ENCODE assay signal across 8 cellular contexts in the genomic region with DNA sequence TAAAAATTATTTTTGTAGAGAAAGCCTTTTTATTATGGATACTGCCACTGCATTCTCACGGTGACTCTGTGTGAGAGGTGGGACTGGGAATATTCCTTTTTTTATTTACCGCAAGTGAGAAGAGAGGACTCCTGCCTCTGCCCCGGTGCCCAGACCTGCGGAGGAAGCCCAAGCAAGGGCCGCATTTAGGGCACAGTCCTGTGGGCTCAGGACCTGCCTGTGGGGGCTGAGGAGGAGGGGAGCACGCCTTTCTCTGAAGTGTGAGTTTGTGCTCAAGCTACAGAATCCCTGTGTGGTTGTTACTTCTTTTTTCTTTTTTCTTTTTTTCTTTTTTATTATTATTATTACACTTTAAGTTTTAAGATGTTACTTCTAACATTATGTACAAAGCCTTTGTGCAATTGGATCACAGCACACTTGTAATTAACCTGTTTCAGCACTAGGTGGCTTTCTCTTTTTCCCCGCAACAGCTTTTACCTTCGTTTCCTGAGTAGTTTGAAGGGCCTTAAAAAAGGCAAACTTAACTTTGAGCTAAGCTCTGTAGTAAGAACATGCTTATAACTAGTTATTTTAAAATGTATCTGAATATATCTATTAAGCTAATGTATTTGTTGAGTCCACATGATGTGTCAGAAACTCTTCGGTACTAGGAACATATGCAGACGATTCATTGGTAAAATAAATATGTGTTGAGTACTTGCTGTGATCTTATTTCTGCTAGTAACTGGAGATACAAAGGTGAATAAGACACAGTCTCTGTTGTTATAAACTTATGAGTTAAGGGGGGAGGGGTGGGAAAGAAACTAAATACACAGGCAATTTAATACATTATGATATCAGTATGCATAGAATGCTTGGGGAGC. TPM values are rescaled to one million over a fixed set of nuclear protein-coding genes. Genes with fewer than 3 reads are reported as not detected.
A peak's percentile ranks its signal among the peaks of the same experiment; 100 is the strongest.
DNase-seq lines count a peak whose midpoint lies in the region; ATAC-seq, FAIRE-seq and TF ChIP-seq lines count a peak whose summit lies in the region.

No MANE protein-coding gene starts in this region.

- no peak overlapping the region for H3K4me3 ChIP-seq in CD4-positive, alpha-beta memory T cell (ENCODE audit: low read length in 2 of 2)
- H3K4me3 ChIP-seq in GM12878, result no peak overlapping the region
- no peak overlapping the region for H3K4me3 ChIP-seq in liver (ENCODE audit: low read depth in 1 of 3, low read length in 3 of 3)

- H3K4me2 ChIP-seq in GM12878 (ENCODE audit: control insufficient read depth, insufficient read depth), result no peak overlapping the region

- no peaks in the 10 kb centered on the region for H3K9me3 Mint-ChIP-seq in CD4-positive, alpha-beta memory T cell
- no peaks in the 10 kb centered on the region for H3K9me3 Mint-ChIP-seq in activated T-helper 2 cell treated with anti-CD3 and anti-CD28 coated beads, Interferon-gamma antibody, Interleukin-2, Interleukin-4, amounts not matched to agents 10 μg/mL and 5 μg/mL and 100 μg/mL, durations not matched to agents 14 hours and 24 hours and 36 hours

- H2AFZ ChIP-seq in GM12878 (ENCODE audit: control insufficient read depth, low read depth, low read length), result no peak overlapping the region

- no peaks in the 10 kb centered on the region for H3K36me3 ChIP-seq in CD4-positive, alpha-beta memory T cell (ENCODE audit: insufficient read depth, low read length)
- H3K36me3 ChIP-seq in GM12878 (ENCODE audit: control insufficient read depth in 2 of 2, insufficient read depth in 2 of 2, low read length in 1 of 2) (no peaks in the 10 kb centered on the region), liver (ENCODE audit: control insufficient read depth in 4 of 4, insufficient read depth in 3 of 4, low read depth in 1 of 4, low read length in 3 of 4) (no peaks in the 10 kb centered on the region)

- in situ Hi-C loops in GM12878 (cut with MboI), result no loop called here

- peak in 3 of 5 donors; percentile 15 to 21 (median 16) for DNase-seq in CD4-positive, alpha-beta memory T cell
- peak; percentile 41 for DNase-seq in LoVo (ENCODE audit: low spot score)
- no peak for DNase-seq in GM12878 (ENCODE audit: low read depth, low spot score)
- DNase-seq in AG08396 (ENCODE audit: low spot score), result no peak
- DNase-seq in HuH-7 (ENCODE audit: low spot score), result no peak
- DNase-seq in activated T-helper 2 cell treated with anti-CD3 and anti-CD28 coated beads, Interferon-gamma antibody, Interleukin-2, Interleukin-4, amounts not matched to agents 10 μg/mL and 5 μg/mL and 100 μg/mL, durations not matched to agents 14 hours and 24 hours and 36 hours (ENCODE audit: low spot score), result no peak

- CTCF ChIA-PET in CD4-positive, alpha-beta memory T cell (lab: Charles Lee; ENCODE audit: partially characterized antibody), result interaction anchor here (0.6 to 2.3 kb wide), 4 partner anchors 11 to 1638 kb away, joined by 3 to 10 read pairs (median 4); no protein-coding TSS in a partner anchor
- CTCF ChIA-PET in GM12878 (lab: Yijun Ruan, JAX), result interaction anchor here (0.8 to 4.0 kb wide), 15 partner anchors 8 to 174 kb away, joined by 3 to 25 read pairs (median 4); no protein-coding TSS in a partner anchor

- H3K27me3 ChIP-seq in CD4-positive, alpha-beta memory T cell (ENCODE audit: insufficient read depth, low read length), result peaks cover 4% of the 10 kb centered on the region
- H3K27me3 ChIP-seq in GM12878 (replicated peaks in 1 of 2; ENCODE audit: control insufficient read depth in 2 of 2, insufficient read depth in 2 of 2, low read length in 1 of 2) (no peaks in the 10 kb centered on the region), liver (ENCODE audit: control insufficient read depth in 4 of 4, insufficient read depth in 4 of 4, low read length in 3 of 4) (no peaks in the 10 kb centered on the region)

- H3K9ac ChIP-seq in GM12878 (ENCODE audit: control insufficient read depth, insufficient read depth, low read length) (no peak overlapping the region), liver (ENCODE audit: low read depth in 1 of 2, low read length in 2 of 2) (no peak overlapping the region)

- no TSS peak for BruUV-seq in GM12878 (replicated peaks; lab: Mats Ljungman, UMichigan)

- TF ChIP-seq CTCF in GM12878 (IDR thresholded peaks at IDR 0.05 in 2 of 3, conservative IDR thresholded peaks at IDR 0.05 in 1 of 3; ENCODE audit: control insufficient read depth in 2 of 3, extremely low read depth in 1 of 3, insufficient read depth in 1 of 3, low read depth in 3 of 3, low read length in 3 of 3) (peak; percentile 46 to 53 (median 47); a peak in 5 of 6 replicates), liver (IDR thresholded peaks at IDR 0.05; ENCODE audit: low read depth, low read length, missing input control) (peak; percentile 75)

- no peaks in the 10 kb centered on the region for H3K79me2 ChIP-seq in GM12878 (ENCODE audit: control insufficient read depth, insufficient read depth, low read length)

- SMC1A ChIA-PET in GM12878 (lab: Charles Lee; ENCODE audit: uncharacterized antibody, unreplicated experiment), result interaction anchor here (0.7 to 1.5 kb wide), 5 partner anchors 90 to 1776 kb away, joined by 3 to 9 read pairs (median 3); no protein-coding TSS in a partner anchor

- no peak overlapping the region for H3K27ac Mint-ChIP-seq in CD4-positive, alpha-beta memory T cell
- H3K27ac Mint-ChIP-seq in activated T-helper 2 cell treated with anti-CD3 and anti-CD28 coated beads, Interferon-gamma antibody, Interleukin-2, Interleukin-4, amounts not matched to agents 10 μg/mL and 5 μg/mL and 100 μg/mL, durations not matched to agents 14 hours and 24 hours and 36 hours, result no peak overlapping the region

- no peaks in the 10 kb centered on the region for H3K4me1 Mint-ChIP-seq in CD4-positive, alpha-beta memory T cell
- peaks cover 3% of the 10 kb centered on the region for H3K4me1 Mint-ChIP-seq in activated T-helper 2 cell treated with anti-CD3 and anti-CD28 coated beads, Interferon-gamma antibody, Interleukin-2, Interleukin-4, amounts not matched to agents 10 μg/mL and 5 μg/mL and 100 μg/mL, durations not matched to agents 14 hours and 24 hours and 36 hours (ENCODE audit: low read depth)

- ATAC-seq in GM19035 (IDR thresholded peaks at IDR 0.05; ENCODE audit: unreplicated experiment), result peak; percentile 77
- peak; percentile 63 for ATAC-seq in GM12878

- H4K20me1 ChIP-seq in GM12878 (ENCODE audit: control insufficient read depth, insufficient read depth), result no peaks in the 10 kb centered on the region

- 42% methylated on average over 10 of the region's 10 CpGs for WGBS in GM12878 (ENCODE audit: insufficient coverage, insufficient replicate concordance, low lambda C conversion rate, missing lambda C conversion rate)
- WGBS in liver, result 50% methylated on average over 10 of the region's 10 CpGs

- peak; percentile 45 for TF ChIP-seq RAD21 in GM12878 (IDR thresholded peaks at IDR 0.05; ENCODE audit: insufficient read depth, low read depth, low read length)
- TF ChIP-seq RAD21 in liver (IDR thresholded peaks at IDR 0.05), result peak; percentile 79 to 91

- POLR2A ChIA-PET in CD4-positive, alpha-beta memory T cell (lab: Charles Lee; ENCODE audit: partially characterized antibody), result interaction anchor here (0.6 kb wide), 1 partner anchor 186 kb away, joined by 3 read pairs; no protein-coding TSS in a partner anchor
- POLR2A ChIA-PET in GM12878 (lab: Charles Lee), result interaction anchor here (1.1 kb wide), 1 partner anchor 111 kb away, joined by 3 read pairs; no protein-coding TSS in a partner anchor

- H3K27me3 Mint-ChIP-seq in CD4-positive, alpha-beta memory T cell, result peaks cover 9 to 11% of the 10 kb centered on the region in 2 donors
- H3K27me3 Mint-ChIP-seq in activated T-helper 2 cell treated with anti-CD3 and anti-CD28 coated beads, Interferon-gamma antibody, Interleukin-2, Interleukin-4, amounts not matched to agents 10 μg/mL and 5 μg/mL and 100 μg/mL, durations not matched to agents 14 hours and 24 hours and 36 hours (ENCODE audit: low read depth), result peaks cover 17% of the 10 kb centered on the region

- intact Hi-C loops in CD4-positive, alpha-beta memory T cell (cut with micrococcal nuclease), result loop anchor here (1.0 to 5.0 kb wide), 3 partner anchors 111 to 1641 kb away; no protein-coding TSS in a partner anchor
- intact Hi-C loops in GM12878 (cut with micrococcal nuclease; ENCODE audit: unreplicated experiment), result loop anchor here (5.0 kb wide), 1 partner anchor 111 kb away; no protein-coding TSS in a partner anchor
- intact Hi-C loops in activated T-helper 2 cell treated with anti-CD3 and anti-CD28 coated beads, Interferon-gamma antibody, Interleukin-2, Interleukin-4, amounts not matched to agents 10 μg/mL and 5 μg/mL and 100 μg/mL, durations not matched to agents 14 hours and 24 hours and 36 hours (cut with micrococcal nuclease), result loop anchor here (1.0 to 10.0 kb wide), 3 partner anchors 90 to 278 kb away; partner anchors contain the start of gene SRSF8

- no peak overlapping the region for H3K4me3 Mint-ChIP-seq in CD4-positive, alpha-beta memory T cell
- no peak overlapping the region for H3K4me3 Mint-ChIP-seq in activated T-helper 2 cell treated with anti-CD3 and anti-CD28 coated beads, Interferon-gamma antibody, Interleukin-2, Interleukin-4, amounts not matched to agents 10 μg/mL and 5 μg/mL and 100 μg/mL, durations not matched to agents 14 hours and 24 hours and 36 hours (ENCODE audit: low read depth)

- no peaks in the 10 kb centered on the region for H3K9me3 ChIP-seq in CD4-positive, alpha-beta memory T cell (ENCODE audit: control insufficient read depth in 1 of 2, low read length in 2 of 2)
- H3K9me3 ChIP-seq in GM12878 (replicated peaks; ENCODE audit: control insufficient read depth, insufficient read depth, low read length) (no peaks in the 10 kb centered on the region), liver (ENCODE audit: control insufficient read depth in 4 of 4, low read length in 3 of 4) (no peaks in the 10 kb centered on the region)

- no peaks in the 10 kb centered on the region for H3K36me3 Mint-ChIP-seq in CD4-positive, alpha-beta memory T cell
- no peaks in the 10 kb centered on the region for H3K36me3 Mint-ChIP-seq in activated T-helper 2 cell treated with anti-CD3 and anti-CD28 coated beads, Interferon-gamma antibody, Interleukin-2, Interleukin-4, amounts not matched to agents 10 μg/mL and 5 μg/mL and 100 μg/mL, durations not matched to agents 14 hours and 24 hours and 36 hours (ENCODE audit: low read depth)

- no peaks in the 10 kb centered on the region for H3K4me1 ChIP-seq in CD4-positive, alpha-beta memory T cell (ENCODE audit: insufficient read depth, low read length)
- H3K4me1 ChIP-seq in GM12878 (ENCODE audit: control insufficient read depth, insufficient read depth, low read length) (no peaks in the 10 kb centered on the region), liver (ENCODE audit: control insufficient read depth in 4 of 4, insufficient read depth in 4 of 4, low read length in 3 of 4) (peaks cover 1 to 17% (median 7%) of the 10 kb centered on the region in 4 donors)

- H3K27ac ChIP-seq in CD4-positive, alpha-beta memory T cell (ENCODE audit: low read depth, low read length), result no peak overlapping the region
- H3K27ac ChIP-seq in GM12878 (ENCODE audit: control insufficient read depth, insufficient read depth) (no peak overlapping the region), liver (ENCODE audit: low read depth in 1 of 2, low read length in 2 of 2) (no peak overlapping the region)

- no peak for TF ChIP-seq POLR2A in GM12878 (IDR thresholded peaks at IDR 0.05; ENCODE audit: low read depth, low read length)

- RAD21 ChIA-PET in GM12878 (lab: Charles Lee; ENCODE audit: unreplicated experiment), result interaction anchor here (0.7 to 1.5 kb wide), 3 partner anchors 52 to 111 kb away, joined by 3 to 7 read pairs (median 3); no protein-coding TSS in a partner anchor

- no peak for TF ChIP-seq EP300 in GM12878 (IDR thresholded peaks at IDR 0.05; ENCODE audit: borderline replicate concordance in 1 of 2, control insufficient read depth in 1 of 2, low read depth in 2 of 2, low read length in 2 of 2)

- no peak for FAIRE-seq in GM12878 (lab: Jason Lieb, UNC)

RNA-seq across cellular contexts. Expression of gene AMOTL1, which starts 18.3 kb away (rescaled TPM):
- under 1 TPM; 0.06 to 0.09 TPM for total RNA-seq in CD4-positive, alpha-beta memory T cell
- under 1 TPM in 1 of 2 donors, not detected in 1; 0.07 TPM for polyA plus RNA-seq in CD4-positive, alpha-beta memory T cell
- not detected in 2 replicates for total RNA-seq in GM12878 (2013; cell fraction: nucleolus; rRNA removed)
- under 0.01 TPM in 1 of 2 replicates, not detected in the other for total RNA-seq in GM12878 (2014; rRNA removed)
- total RNA-seq in GM12878 (2014; rRNA removed; fragmentation: Illumina TruSeq; extraction: Trizol), result not detected in 2 replicates
- 0.11 and 0.41 TPM in 2 replicates for total RNA-seq in GM12878 (2021)
- polyA plus RNA-seq in GM12878 (2011; ENCODE audit: low read depth), result 0.07 TPM
- 0.01 TPM in 2 replicates for polyA plus RNA-seq in GM12878 (2011; rRNA removed)
- under 0.01 TPM in 1 of 2 replicates, not detected in the other for polyA plus RNA-seq in GM12878 (2011; cell fraction: cytosol; rRNA removed)
- 0.01 and 0.09 TPM in 2 replicates for polyA plus RNA-seq in GM12878 (2011; cell fraction: nucleus; rRNA removed)
- polyA plus RNA-seq in GM12878 (2012), result 0.14 TPM in 2 replicates
- polyA plus RNA-seq in GM12878 (2014; fragmentation: Illumina TruSeq; extraction: Trizol), result not detected in 2 replicates
- polyA plus RNA-seq in GM12878 (2014; fragmentation: Nextera tagmentation; extraction: Ambion mirVana), result not detected
- not detected in 2 replicates for polyA plus RNA-seq in GM12878 (2014; rRNA removed)
- polyA plus RNA-seq in GM12878 (2016; fragmentation: Nextera tagmentation; extraction: Ambion mirVana), result not detected
- polyA minus RNA-seq in GM12878 (2011; rRNA and poly(A)+ RNA removed), result under 0.01 TPM in 1 of 2 replicates, not detected in the other
- 0.62 TPM in 1 of 2 replicates, not detected in the other for polyA minus RNA-seq in GM12878 (2011; cell fraction: cytosol; rRNA and poly(A)+ RNA removed)
- under 0.01 TPM in 1 of 2 replicates, not detected in the other for polyA minus RNA-seq in GM12878 (2011; cell fraction: nucleus; rRNA and poly(A)+ RNA removed)
- 10 to 100 TPM in 1 of 2 donors, 1 to 10 TPM in 1; 5.5 to 29.5 TPM for total RNA-seq in liver
- polyA plus RNA-seq in liver, result 1 to 10 TPM; 2.2 to 8.9 TPM
- 4.8 and 5.9 TPM in 2 replicates for total RNA-seq in activated T-helper 2 cell treated with anti-CD3 and anti-CD28 coated beads, Interferon-gamma antibody, Interleukin-2, Interleukin-4, amounts not matched to agents 10 μg/mL and 5 μg/mL and 100 μg/mL, durations not matched to agents 14 hours and 24 hours and 36 hours

Comparison
In these comparisons a context has a peak if more than half of its experiments do, and no peak if none do; other contexts are left out.
1. DNase-seq: peak in CD4-positive, alpha-beta memory T cell (3 of 5) and LoVo (single experiment); none in GM12878 (single experiment), AG08396 (single experiment), HuH-7 (single experiment) and activated T-helper 2 cell treated with anti-CD3 and anti-CD28 coated beads, Interferon-gamma antibody, Interleukin-2, Interleukin-4, amounts not matched to agents 10 μg/mL and 5 μg/mL and 100 μg/mL, durations not matched to agents 14 hours and 24 hours and 36 hours (single experiment).